ENCODE assay signal across 1 cellular context in the genomic region with DNA sequence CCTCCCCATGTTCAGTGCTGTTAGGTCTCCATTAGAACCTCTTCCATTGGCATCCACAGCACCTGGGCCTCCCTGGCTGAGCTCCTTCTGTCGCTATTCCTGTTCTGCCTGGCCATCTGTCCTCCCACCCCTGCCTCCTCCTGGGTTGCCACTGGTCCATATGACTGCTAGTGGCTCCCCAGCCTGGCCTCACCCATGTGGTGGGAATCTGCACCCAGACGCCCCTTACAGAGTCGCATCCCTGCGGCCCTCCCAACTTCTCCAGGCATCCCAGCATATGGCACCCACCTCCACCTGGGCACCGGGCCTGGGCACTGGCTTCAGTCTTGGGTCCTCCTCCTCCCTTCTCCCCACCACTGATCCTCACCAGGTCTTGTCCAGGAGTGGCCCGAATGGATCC.
TF ChIP-seq lines count a peak whose summit lies in the region.

No MANE protein-coding gene starts in this region.

TF ChIP-seq in IMR-90, 13 proteins besides CTCF, POLR2A, EP300 and RAD21:
- no peak for TF ChIP-seq BHLHE40 (IDR thresholded peaks at IDR 0.05; ENCODE audit: low read depth, low read length)
- TF ChIP-seq MAFK (IDR thresholded peaks at IDR 0.05; ENCODE audit: low read depth, low read length): no peak
- no peak for TF ChIP-seq RFX5 (IDR thresholded peaks at IDR 0.05; ENCODE audit: low read depth, low read length)
- TF ChIP-seq, protein P1, sequence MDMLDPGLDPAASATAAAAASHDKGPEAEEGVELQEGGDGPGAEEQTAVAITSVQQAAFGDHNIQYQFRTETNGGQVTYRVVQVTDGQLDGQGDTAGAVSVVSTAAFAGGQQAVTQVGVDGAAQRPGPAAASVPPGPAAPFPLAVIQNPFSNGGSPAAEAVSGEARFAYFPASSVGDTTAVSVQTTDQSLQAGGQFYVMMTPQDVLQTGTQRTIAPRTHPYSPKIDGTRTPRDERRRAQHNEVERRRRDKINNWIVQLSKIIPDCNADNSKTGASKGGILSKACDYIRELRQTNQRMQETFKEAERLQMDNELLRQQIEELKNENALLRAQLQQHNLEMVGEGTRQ (IDR thresholded peaks at IDR 0.05; ENCODE audit: low read depth, low read length): no peak
- TF ChIP-seq CEBPB (IDR thresholded peaks at IDR 0.05; ENCODE audit: low read depth, low read length): no peak
- TF ChIP-seq ELK1 (IDR thresholded peaks at IDR 0.05; ENCODE audit: borderline replicate concordance, low read depth, low read length): no peak
- TF ChIP-seq MAZ (IDR thresholded peaks at IDR 0.05; ENCODE audit: borderline replicate concordance, low read depth, low read length): no peak
- no peak for TF ChIP-seq FOS (IDR thresholded peaks at IDR 0.05; ENCODE audit: low read depth, low read length)
- TF ChIP-seq RCOR1 (IDR thresholded peaks at IDR 0.05; ENCODE audit: insufficient replicate concordance, low read length): no peak
- no peak for TF ChIP-seq NFE2L2 (IDR thresholded peaks at IDR 0.05; ENCODE audit: low read depth, low read length)
- TF ChIP-seq CHD1 (IDR thresholded peaks at IDR 0.05; ENCODE audit: low read depth, low read length): no peak
- no peak for TF ChIP-seq MXI1 (IDR thresholded peaks at IDR 0.05; ENCODE audit: borderline replicate concordance, low read depth, low read length)
- TF ChIP-seq SMC3 (IDR thresholded peaks at IDR 0.05; ENCODE audit: low read depth, low read length): no peak
TF ChIP-seq in IMR-90: peak in this region for 0.
